Comparison of ENCODE assay signal across 25 cellular contexts in the genomic region with DNA sequence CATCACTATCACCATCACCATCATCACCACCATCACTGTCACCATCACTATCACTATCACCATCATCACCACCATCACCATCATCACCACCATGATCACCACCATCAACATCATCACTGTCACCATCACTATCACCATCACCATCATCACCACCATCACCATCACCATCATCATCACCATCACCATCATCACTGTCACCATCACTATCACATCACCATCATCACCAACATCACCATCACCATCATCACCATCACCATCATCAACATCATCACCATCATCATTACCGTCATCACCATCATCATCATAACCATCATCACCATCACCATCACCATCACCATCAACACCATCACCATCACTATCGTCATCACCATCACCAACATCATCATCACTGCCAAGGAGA.
DNase-seq lines count a peak whose midpoint lies in the region; ATAC-seq, FAIRE-seq and TF ChIP-seq lines count a peak whose summit lies in the region.
"Had no signal": no experiment of that assay in that cellular context is flagged by ENCODE, and none has a peak within 500 bp of the region (broad histone marks: within the 10 kb centered on the region; RNA-seq: fewer than 3 reads in every experiment).

No MANE protein-coding gene starts in this region.

- H3K27me3 Mint-ChIP-seq in activated naive CD8-positive, alpha-beta T cell treated with anti-CD3 and anti-CD28 coated beads, Interleukin-2, amount 50 U/mL, for 24 hours = peaks cover 1% of the 10 kb centered on the region

- no peak overlapping the region for H3K9ac ChIP-seq in HepG2 (ENCODE audit: insufficient read depth, low read depth, low read length)
- H3K9ac ChIP-seq: BLaER1 treated with 17β-estradiol and CSF1 and Interleukin-3, amounts not matched to agents 10 nM and 100 nM had no signal

- FAIRE-seq in HepG2 (lab: Jason Lieb, UNC) (peak; percentile 58), HTR-8/SVneo (lab: Jason Lieb, UNC) (peak; percentile 100), bronchial epithelial cell (lab: Jason Lieb, UNC) (peak; percentile 98), urothelium cell line (lab: Jason Lieb, UNC) (peak; percentile 100)
- FAIRE-seq: A204.1, GM12892 had no signal

- H3K4me3 ChIP-seq in HepG2 (replicated peaks in 1 of 3; ENCODE audit: insufficient read depth in 1 of 3, low read depth in 2 of 3, low read length in 3 of 3) (no peak overlapping the region), right lobe of liver (no peak overlapping the region), bronchial epithelial cell (ENCODE audit: low read depth, low read length) (no peak overlapping the region), Peyer's patch (no peak overlapping the region)
- H3K4me3 ChIP-seq: BLaER1 treated with 17β-estradiol and CSF1 and Interleukin-3, amounts not matched to agents 10 nM and 100 nM; GM23338 had no signal

- TF ChIP-seq POLR2A in HepG2 (IDR thresholded peaks at IDR 0.05; ENCODE audit: insufficient read depth in 1 of 2, low read depth in 2 of 2, low read length in 2 of 2) (no peak), right lobe of liver (IDR thresholded peaks at IDR 0.05) (no peak), Peyer's patch (IDR thresholded peaks at IDR 0.05) (no peak)

- ATAC-seq in HepG2 = no peak
- ATAC-seq in right lobe of liver = no peak
- ATAC-seq in GM19452 (IDR thresholded peaks at IDR 0.05; ENCODE audit: unreplicated experiment) = no peak
- no peak for ATAC-seq in activated naive CD8-positive, alpha-beta T cell treated with anti-CD3 and anti-CD28 coated beads, Interleukin-2, amount 50 U/mL, for 24 hours
- ATAC-seq: GM23338, HCT116 had no signal

- H4K20me1 ChIP-seq in HepG2 (ENCODE audit: insufficient read depth, low read length) = no peaks in the 10 kb centered on the region
- H4K20me1 ChIP-seq: BLaER1 treated with 17β-estradiol and CSF1 and Interleukin-3, amounts not matched to agents 10 nM and 100 nM had no signal

- no peaks in the 10 kb centered on the region for H3K9me3 ChIP-seq in HepG2 (ENCODE audit: low read length)
- H3K9me3 ChIP-seq in right lobe of liver = no peaks in the 10 kb centered on the region
- H3K9me3 ChIP-seq in Peyer's patch = no peaks in the 10 kb centered on the region
- H3K9me3 ChIP-seq: BE2C; BLaER1 treated with 17β-estradiol and CSF1 and Interleukin-3, amounts not matched to agents 10 nM and 100 nM had no signal

- no peak overlapping the region for H3K27ac Mint-ChIP-seq in activated naive CD8-positive, alpha-beta T cell treated with anti-CD3 and anti-CD28 coated beads, Interleukin-2, amount 50 U/mL, for 24 hours
- H3K27ac Mint-ChIP-seq: CD4-positive, alpha-beta memory T cell; GM23338; HFFc6 had no signal

- H2AFZ ChIP-seq in HepG2 (ENCODE audit: low read length) = no peak overlapping the region
- H2AFZ ChIP-seq: GM23338 had no signal

- H3K27ac ChIP-seq in HepG2 (ENCODE audit: extremely low read length, insufficient read depth, low read length) = no peak overlapping the region
- no peak overlapping the region for H3K27ac ChIP-seq in right lobe of liver
- H3K27ac ChIP-seq in Peyer's patch = no peak overlapping the region
- H3K27ac ChIP-seq: 22Rv1; BLaER1 treated with 17β-estradiol and CSF1 and Interleukin-3, amounts not matched to agents 10 nM and 100 nM had no signal

- POLR2A ChIA-PET in HepG2 (lab: Yijun Ruan, JAX) = no interaction called here

- WGBS in HepG2 (ENCODE audit: low lambda C conversion rate) = 46% methylated on average over 2 of the region's 2 CpGs
- 81% methylated on average over 2 of the region's 2 CpGs for WGBS in right lobe of liver (ENCODE audit: insufficient coverage, low coverage, low lambda C conversion rate, missing lambda C conversion rate)

- H3K79me2 ChIP-seq in HepG2 (ENCODE audit: insufficient read depth, low read length) = no peaks in the 10 kb centered on the region

- DNase-seq in HepG2 (ENCODE audit: low spot score) (no peak), right lobe of liver (no peak), HTR-8/SVneo (ENCODE audit: insufficient read length, low spot score) (no peak), bronchial epithelial cell (ENCODE audit: low read depth) (no peak), urothelium cell line (ENCODE audit: low spot score) (no peak), Peyer's patch (no peak)
- no peak for DNase-seq in activated naive CD8-positive, alpha-beta T cell treated with anti-CD3 and anti-CD28 coated beads, Interleukin-2, amount 50 U/mL, for 24 hours
- DNase-seq: ACHN; AML-193; BE2C; Calu3; CD4-positive, alpha-beta memory T cell; COR-L47; DMS53; DMS79 treated with DMSO at 0.1 percent for 48 hours; GF-D8; H7; HFFc6 had no signal

- no peaks in the 10 kb centered on the region for H3K36me3 ChIP-seq in HepG2 (replicated peaks in 1 of 2; ENCODE audit: control insufficient read depth in 1 of 2, insufficient read depth in 2 of 2, low read length in 2 of 2)
- no peaks in the 10 kb centered on the region for H3K36me3 ChIP-seq in right lobe of liver
- no peaks in the 10 kb centered on the region for H3K36me3 ChIP-seq in bronchial epithelial cell (ENCODE audit: control insufficient read depth, insufficient read depth, low read length)
- no peaks in the 10 kb centered on the region for H3K36me3 ChIP-seq in Peyer's patch
- H3K36me3 ChIP-seq: BE2C; BLaER1 treated with 17β-estradiol and CSF1 and Interleukin-3, amounts not matched to agents 10 nM and 100 nM had no signal

- no peak for TF ChIP-seq RAD21 in HepG2 (CRISPR knock-in tag; IDR thresholded peaks at IDR 0.05)

- BruUV-seq in HepG2 (replicated peaks; lab: Mats Ljungman, UMichigan) = no TSS peak

- H3K4me3 Mint-ChIP-seq in activated naive CD8-positive, alpha-beta T cell treated with anti-CD3 and anti-CD28 coated beads, Interleukin-2, amount 50 U/mL, for 24 hours = no peak overlapping the region
- H3K4me3 Mint-ChIP-seq: CD4-positive, alpha-beta memory T cell; GM23338; HFFc6 had no signal

- no peaks in the 10 kb centered on the region for H3K9me3 Mint-ChIP-seq in activated naive CD8-positive, alpha-beta T cell treated with anti-CD3 and anti-CD28 coated beads, Interleukin-2, amount 50 U/mL, for 24 hours
- H3K9me3 Mint-ChIP-seq: GM23338, HFFc6 had no signal

- peaks cover under 1 to 2% of the 10 kb centered on the region in 2 experiments; a peak in 1 of 5 replicates for H3K27me3 ChIP-seq in HepG2 (ENCODE audit: control insufficient read depth in 1 of 2, insufficient read depth in 2 of 2, low read length in 2 of 2)
- H3K27me3 ChIP-seq in right lobe of liver = no peaks in the 10 kb centered on the region
- H3K27me3 ChIP-seq in bronchial epithelial cell (ENCODE audit: control insufficient read depth, insufficient read depth, low read length) = no peaks in the 10 kb centered on the region
- no peaks in the 10 kb centered on the region for H3K27me3 ChIP-seq in Peyer's patch
- H3K27me3 ChIP-seq: BE2C; BLaER1 treated with 17β-estradiol and CSF1 and Interleukin-3, amounts not matched to agents 10 nM and 100 nM had no signal

- no peak overlapping the region for H3K4me2 ChIP-seq in HepG2 (ENCODE audit: low read depth, low read length)
- H3K4me2 ChIP-seq: BLaER1 treated with 17β-estradiol and CSF1 and Interleukin-3, amounts not matched to agents 10 nM and 100 nM; GM23338 had no signal

- intact Hi-C loops in HepG2 (cut with micrococcal nuclease; ENCODE audit: unreplicated experiment) = loop anchor here (10.0 kb wide), 1 partner anchor 267 kb away; no protein-coding TSS in a partner anchor
- intact Hi-C loops in right lobe of liver (cut with DNase I) = no loop called here

- in situ Hi-C loops in HepG2 (cut with HindIII; ENCODE audit: extremely low pct_ligation_motif_present, low pct_unique_long_range_greater_than_20kb) = no loop called here

- CTCF ChIA-PET in HepG2 (lab: Yijun Ruan, JAX; ENCODE audit: low intra/inter-chr PET ratio, low total read pairs) = no interaction called here

- TF ChIP-seq EP300 in HepG2 (IDR thresholded peaks at IDR 0.05; ENCODE audit: low read depth in 2 of 2, low read length in 2 of 2) = no peak
- no peak for TF ChIP-seq EP300 in HepG2 (CRISPR knock-in tag; IDR thresholded peaks at IDR 0.05; ENCODE audit: borderline replicate concordance)

- H3K4me1 Mint-ChIP-seq in activated naive CD8-positive, alpha-beta T cell treated with anti-CD3 and anti-CD28 coated beads, Interleukin-2, amount 50 U/mL, for 24 hours = no peaks in the 10 kb centered on the region
- H3K4me1 Mint-ChIP-seq: CD4-positive, alpha-beta memory T cell; GM23338 had no signal

- H3K36me3 Mint-ChIP-seq in activated naive CD8-positive, alpha-beta T cell treated with anti-CD3 and anti-CD28 coated beads, Interleukin-2, amount 50 U/mL, for 24 hours (ENCODE audit: low read depth) = no peaks in the 10 kb centered on the region
- H3K36me3 Mint-ChIP-seq: CD4-positive, alpha-beta memory T cell had no signal

- TF ChIP-seq CTCF in HepG2 (CRISPR knock-in tag; IDR thresholded peaks at IDR 0.05) (no peak), right lobe of liver (IDR thresholded peaks at IDR 0.05) (no peak), bronchial epithelial cell (IDR thresholded peaks at IDR 0.05; ENCODE audit: insufficient read depth, low read length, severe bottlenecking) (no peak), Peyer's patch (IDR thresholded peaks at IDR 0.05) (no peak)

- peaks cover 12% of the 10 kb centered on the region for H3K4me1 ChIP-seq in HepG2 (ENCODE audit: insufficient read depth, low read length)
- H3K4me1 ChIP-seq in right lobe of liver = no peaks in the 10 kb centered on the region
- no peaks in the 10 kb centered on the region for H3K4me1 ChIP-seq in Peyer's patch
- H3K4me1 ChIP-seq: BE2C; BLaER1 treated with 17β-estradiol and CSF1 and Interleukin-3, amounts not matched to agents 10 nM and 100 nM had no signal

TF ChIP-seq in HepG2, 621 proteins besides CTCF, POLR2A, EP300 and RAD21 (continues in another document):
- TF ChIP-seq ZNF547 (CRISPR knock-in tag; IDR thresholded peaks at IDR 0.05) (no peak), IKZF1 (IDR thresholded peaks at IDR 0.05) (peak; percentile 96), ZNF780A (CRISPR knock-in tag; IDR thresholded peaks at IDR 0.05) (no peak), LCORL (IDR thresholded peaks at IDR 0.05) (peak; percentile 67; the same call in 1 of the 2 replicates), LCORL (CRISPR knock-in tag; IDR thresholded peaks at IDR 0.05) (no peak)
- TF ChIP-seq, protein P1, sequence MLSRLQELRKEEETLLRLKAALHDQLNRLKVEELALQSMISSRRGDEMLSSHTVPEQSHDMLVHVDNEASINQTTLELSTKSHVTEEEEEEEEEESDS (CRISPR knock-in tag; IDR thresholded peaks at IDR 0.05; ENCODE audit: borderline replicate concordance) = no peak
- TF ChIP-seq, protein P2, sequence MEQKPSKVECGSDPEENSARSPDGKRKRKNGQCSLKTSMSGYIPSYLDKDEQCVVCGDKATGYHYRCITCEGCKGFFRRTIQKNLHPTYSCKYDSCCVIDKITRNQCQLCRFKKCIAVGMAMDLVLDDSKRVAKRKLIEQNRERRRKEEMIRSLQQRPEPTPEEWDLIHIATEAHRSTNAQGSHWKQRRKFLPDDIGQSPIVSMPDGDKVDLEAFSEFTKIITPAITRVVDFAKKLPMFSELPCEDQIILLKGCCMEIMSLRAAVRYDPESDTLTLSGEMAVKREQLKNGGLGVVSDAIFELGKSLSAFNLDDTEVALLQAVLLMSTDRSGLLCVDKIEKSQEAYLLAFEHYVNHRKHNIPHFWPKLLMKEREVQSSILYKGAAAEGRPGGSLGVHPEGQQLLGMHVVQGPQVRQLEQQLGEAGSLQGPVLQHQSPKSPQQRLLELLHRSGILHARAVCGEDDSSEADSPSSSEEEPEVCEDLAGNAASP (CRISPR knock-in tag; IDR thresholded peaks at IDR 0.05; ENCODE audit: borderline replicate concordance) = no peak
